Comparison of ENCODE assay signal across 1 cellular context in the genomic region with DNA sequence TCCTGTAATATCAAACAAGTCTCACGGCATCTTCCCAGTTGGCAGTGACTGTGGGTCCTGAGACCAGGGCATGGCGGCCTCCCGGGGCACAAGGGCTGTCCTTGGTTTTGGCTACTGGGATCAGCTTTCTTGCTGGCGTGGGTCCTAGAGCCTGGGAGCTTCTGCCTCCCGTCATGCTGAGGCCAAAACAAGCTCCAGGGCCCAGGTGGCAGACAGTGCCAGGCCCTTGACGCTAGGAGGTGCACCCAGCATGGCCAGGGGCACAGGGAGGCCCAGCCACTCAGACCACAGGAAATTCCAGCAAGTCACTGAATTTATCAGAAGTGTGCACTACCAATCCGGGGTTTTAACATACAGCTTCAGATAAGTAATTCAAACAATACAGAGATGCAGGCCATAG.
TF ChIP-seq lines count a peak whose summit lies in the region.

No MANE protein-coding gene starts in this region.

TF ChIP-seq in Ishikawa, 13 proteins besides CTCF, POLR2A, EP300 and RAD21 (continued from another document):
- TF ChIP-seq FOXM1 (IDR thresholded peaks at IDR 0.05; ENCODE audit: borderline replicate concordance, low read depth), result no peak
- no peak for TF ChIP-seq TEAD4 (IDR thresholded peaks at IDR 0.05)
